In genomic region chr10:1267568-1267967, GRCh38 we compare ENCODE assay signal across 36 cellular contexts.
"Had no signal": no experiment of that assay in that cellular context is flagged by ENCODE, and none has a peak within 500 bp of the region (broad histone marks: within the 10 kb centered on the region; RNA-seq: fewer than 3 reads in every experiment).

No MANE protein-coding gene starts in this region.

- H3K27me3 ChIP-seq: brain microvascular endothelial cell, MG63 had no signal

- H3K27me3 Mint-ChIP-seq: activated naive CD8-positive, alpha-beta T cell treated with anti-CD3 and anti-CD28 coated beads, Interleukin-2, amount 50 U/mL, for 24 hours; IgD-negative memory B cell had no signal

- H3K36me3 ChIP-seq: brain microvascular endothelial cell, MG63 had no signal

- H3K27ac ChIP-seq: brain microvascular endothelial cell, RWPE1, VCaP had no signal

- H3K9me3 Mint-ChIP-seq: activated CD4-positive, alpha-beta T cell treated with anti-CD3 and anti-CD28 coated beads, Interleukin-2, amount 10 ng/mL, durations not matched to agents 7 days and 5 days; activated naive CD4-positive, alpha-beta T cell treated with anti-CD3 and anti-CD28 coated beads, Interleukin-2, amount 10 ng/mL, durations not matched to agents 7 days and 5 days; activated naive CD8-positive, alpha-beta T cell treated with anti-CD3 and anti-CD28 coated beads, Interleukin-2, amount 50 U/mL, for 24 hours; IgD-negative memory B cell; T-cell had no signal

- DNase-seq: activated CD4-positive, alpha-beta T cell treated with anti-CD3 and anti-CD28 coated beads, Interleukin-2, amount 10 ng/mL, durations not matched to agents 7 days and 5 days; activated CD4-positive, alpha-beta T cell treated with anti-CD3 and anti-CD28 coated beads, Interleukin-2, amount 50 U/mL, for 48 hours; activated CD4-positive, CD25-positive, alpha-beta regulatory T cell; activated CD8-positive, alpha-beta memory T cell treated with anti-CD3 and anti-CD28 coated beads for 24 hours; activated CD8-positive, alpha-beta memory T cell treated with anti-CD3 and anti-CD28 coated beads, Interleukin-2, amount 10 ng/mL, durations not matched to agents 7 days and 5 days; activated CD8-positive, alpha-beta memory T cell treated with anti-CD3 and anti-CD28 coated beads, Interleukin-2, amount 50 U/mL, for 48 hours; activated effector memory CD4-positive, alpha-beta T cell treated with Interleukin-2 at 50 U/mL for 16 hours; activated naive CD4-positive, alpha-beta T cell treated with anti-CD3 and anti-CD28 coated beads, Interleukin-2, amount 10 ng/mL, durations not matched to agents 7 days and 5 days; activated naive CD8-positive, alpha-beta T cell treated with anti-CD3 and anti-CD28 coated beads, Interleukin-2, amount 50 U/mL, for 24 hours; activated T-cell treated with anti-CD3 and anti-CD28 coated beads, Interleukin-2, amount 50 U/mL, for 48 hours; aorta; brain microvascular endothelial cell; Karpas-422; KBM-7; MG63; NCI-H1048; NCI-H1417; NCI-H146; NCI-H187; NCI-H2029 treated with DMSO at 0.1 percent for 48 hours; NCI-H2107; NCI-H2171; NCI-H510A; NCI-H526; NCI-H748 treated with DMSO at 0.1 percent for 48 hours; NK-92 treated with Interleukin-12 subunit alpha and Interleukin-12 subunit beta, amount 100 ng/mL, for 24 hours; PC-3; SIG-M5; T-cell; T-helper 17 cell had no signal

- H3K27ac Mint-ChIP-seq: activated CD4-positive, alpha-beta T cell treated with anti-CD3 and anti-CD28 coated beads, Interleukin-2, amount 10 ng/mL, durations not matched to agents 7 days and 5 days; activated CD8-positive, alpha-beta memory T cell treated with anti-CD3 and anti-CD28 coated beads, Interleukin-2, amount 10 ng/mL, durations not matched to agents 7 days and 5 days; activated naive CD4-positive, alpha-beta T cell treated with anti-CD3 and anti-CD28 coated beads, Interleukin-2, amount 10 ng/mL, durations not matched to agents 7 days and 5 days; activated naive CD8-positive, alpha-beta T cell; activated naive CD8-positive, alpha-beta T cell treated with anti-CD3 and anti-CD28 coated beads, Interleukin-2, amount 50 U/mL, for 24 hours; IgD-negative memory B cell; T-cell; T-helper 17 cell had no signal

- H3K4me3 ChIP-seq: MG63 had no signal

- ATAC-seq: activated CD8-positive, alpha-beta memory T cell treated with anti-CD3 and anti-CD28 coated beads, Interleukin-2, amount 10 ng/mL, durations not matched to agents 7 days and 5 days; activated naive CD8-positive, alpha-beta T cell treated with anti-CD3 and anti-CD28 coated beads, Interleukin-2, amount 50 U/mL, for 24 hours; PC-3; Right ventricle myocardium inferior; SK-N-SH treated with all-trans-retinoic acid at 6 μM for 48 hours; T-cell; T-helper 17 cell had no signal

- H3K4me1 Mint-ChIP-seq: activated CD4-positive, alpha-beta T cell treated with anti-CD3 and anti-CD28 coated beads, Interleukin-2, amount 10 ng/mL, durations not matched to agents 7 days and 5 days; activated CD8-positive, alpha-beta memory T cell treated with anti-CD3 and anti-CD28 coated beads, Interleukin-2, amount 10 ng/mL, durations not matched to agents 7 days and 5 days; activated naive CD4-positive, alpha-beta T cell treated with anti-CD3 and anti-CD28 coated beads, Interleukin-2, amount 10 ng/mL, durations not matched to agents 7 days and 5 days; T-cell had no signal

- H3K4me3 Mint-ChIP-seq: activated CD4-positive, alpha-beta T cell treated with anti-CD3 and anti-CD28 coated beads, Interleukin-2, amount 10 ng/mL, durations not matched to agents 7 days and 5 days; activated CD8-positive, alpha-beta memory T cell treated with anti-CD3 and anti-CD28 coated beads, Interleukin-2, amount 10 ng/mL, durations not matched to agents 7 days and 5 days; activated naive CD4-positive, alpha-beta T cell treated with anti-CD3 and anti-CD28 coated beads, Interleukin-2, amount 10 ng/mL, durations not matched to agents 7 days and 5 days; activated naive CD8-positive, alpha-beta T cell; activated naive CD8-positive, alpha-beta T cell treated with anti-CD3 and anti-CD28 coated beads, Interleukin-2, amount 50 U/mL, for 24 hours; IgD-negative memory B cell; T-cell; T-helper 17 cell had no signal

- H3K9me3 ChIP-seq: MG63 had no signal

- H3K36me3 Mint-ChIP-seq: activated CD8-positive, alpha-beta memory T cell treated with anti-CD3 and anti-CD28 coated beads, Interleukin-2, amount 10 ng/mL, durations not matched to agents 7 days and 5 days; activated naive CD4-positive, alpha-beta T cell treated with anti-CD3 and anti-CD28 coated beads, Interleukin-2, amount 10 ng/mL, durations not matched to agents 7 days and 5 days; activated naive CD8-positive, alpha-beta T cell; IgD-negative memory B cell; T-cell had no signal
